ENCODE assay signal across 13 cellular contexts in genomic region chr15:96355561-96356129, GRCh38. TPM values are rescaled to one million over a fixed set of nuclear protein-coding genes. Genes with fewer than 3 reads are reported as not detected.
DNase-seq lines count a peak whose midpoint lies in the region; ATAC-seq, FAIRE-seq and TF ChIP-seq lines count a peak whose summit lies in the region.
"Had no signal": no experiment of that assay in that cellular context is flagged by ENCODE, and none has a peak within 500 bp of the region (broad histone marks: within the 10 kb centered on the region; RNA-seq: fewer than 3 reads in every experiment).

No MANE protein-coding gene starts in this region.

- H3K36me3 ChIP-seq in CD8-positive, alpha-beta memory T cell (ENCODE audit: insufficient read depth, low read length), result no peaks in the 10 kb centered on the region
- H3K36me3 ChIP-seq in astrocyte (ENCODE audit: insufficient read depth, low read length) (peaks cover 4% of the 10 kb centered on the region), gastrocnemius medialis (no peaks in the 10 kb centered on the region)

- H2AFZ ChIP-seq in astrocyte (ENCODE audit: low read depth, low read length), result no peak overlapping the region

- no peak for FAIRE-seq in astrocyte (lab: Jason Lieb, UNC)

- H3K4me3 Mint-ChIP-seq in CD8-positive, alpha-beta memory T cell, result peak overlapping the region in 4 of 7 donors; percentile 37 to 83 (median 82)
- no peak overlapping the region for H3K4me3 Mint-ChIP-seq in astrocyte (ENCODE audit: unreplicated experiment)

- H3K4me1 ChIP-seq in CD8-positive, alpha-beta memory T cell (ENCODE audit: insufficient read depth, low read length), result peaks cover 23% of the 10 kb centered on the region
- H3K4me1 ChIP-seq in astrocyte (ENCODE audit: insufficient read depth, low read length) (peaks cover 60% of the 10 kb centered on the region), gastrocnemius medialis (peaks cover 7 to 24% of the 10 kb centered on the region in 2 donors)

- TF ChIP-seq POLR2A in gastrocnemius medialis (IDR thresholded peaks at IDR 0.05) (no peak), erythroblast (IDR thresholded peaks at IDR 0.05; ENCODE audit: low read length) (no peak)

- peak overlapping the region; percentile 81 for H3K9ac ChIP-seq in astrocyte (ENCODE audit: low read length)

- H3K27me3 Mint-ChIP-seq in CD8-positive, alpha-beta memory T cell, result peaks cover 52 to 53% of the 10 kb centered on the region in 2 donors
- H3K27me3 Mint-ChIP-seq in astrocyte (ENCODE audit: low read depth, unreplicated experiment), result peaks cover 50% of the 10 kb centered on the region

- H3K9me3 ChIP-seq in CD8-positive, alpha-beta memory T cell (ENCODE audit: low read length), result no peaks in the 10 kb centered on the region
- no peaks in the 10 kb centered on the region for H3K9me3 ChIP-seq in astrocyte (ENCODE audit: insufficient read depth, low read depth, low read length)
- no peaks in the 10 kb centered on the region for H3K9me3 ChIP-seq in gastrocnemius medialis

- H3K27ac ChIP-seq in CD8-positive, alpha-beta memory T cell (ENCODE audit: low read depth, low read length), result no peak overlapping the region
- H3K27ac ChIP-seq in astrocyte (ENCODE audit: low read depth, low read length) (peak overlapping the region; percentile 34), gastrocnemius medialis (peak overlapping the region; percentile 55 to 96 (median 94))

- peaks cover 20 to 33% (median 29%) of the 10 kb centered on the region in 3 donors for H3K4me1 Mint-ChIP-seq in CD8-positive, alpha-beta memory T cell
- peaks cover 14% of the 10 kb centered on the region for H3K4me1 Mint-ChIP-seq in astrocyte (ENCODE audit: low read depth, unreplicated experiment)

- H3K27me3 ChIP-seq in CD8-positive, alpha-beta memory T cell (ENCODE audit: insufficient read depth, low read length, poor library complexity, severe bottlenecking), result peaks cover 66% of the 10 kb centered on the region
- H3K27me3 ChIP-seq in astrocyte (ENCODE audit: insufficient read depth, low read length) (no peaks in the 10 kb centered on the region), gastrocnemius medialis (peaks cover 30 to 45% (median 38%) of the 10 kb centered on the region in 3 donors)

- TF ChIP-seq CTCF in astrocyte (IDR thresholded peaks at IDR 0.05; ENCODE audit: insufficient read depth, low read depth, low read length), result no peak
- TF ChIP-seq CTCF in gastrocnemius medialis (IDR thresholded peaks at IDR 0.05 in 4 of 5, conservative IDR thresholded peaks at IDR 0.05 in 1 of 5), result no peak
- no peak for TF ChIP-seq CTCF in GM10266 (IDR thresholded peaks at IDR 0.05; ENCODE audit: control insufficient read depth, insufficient read depth, low read depth, missing control alignments)

- no peak for DNase-seq in CD8-positive, alpha-beta memory T cell
- DNase-seq in astrocyte (ENCODE audit: low read depth) (no peak), kidney tubule cell (ENCODE audit: low spot score) (peak; percentile 1), gastrocnemius medialis (no peak), erythroblast (lab: John Stamatoyannopoulos, UW) (no peak), GM10266 (ENCODE audit: extremely low spot score) (no peak), hypothalamus (lab: John Stamatoyannopoulos, UW) (no peak)
- DNase-seq: NCI-H187 treated with DMSO at 0.1 percent for 48 hours; stimulated activated CD4-positive, alpha-beta T cell treated with anti-CD3 and anti-CD28 coated beads, Interleukin-1b, Interleukin-23, amount 100 ng/mL, for 48 hours; stimulated activated CD8-positive, alpha-beta memory T cell treated with anti-CD3 and anti-CD28 coated beads, Interleukin-4, amount 100 ng/mL, for 48 hours; T-helper 1 cell had no signal

- H3K36me3 Mint-ChIP-seq in CD8-positive, alpha-beta memory T cell, result peaks cover 0 to 1% (median 0%) of the 10 kb centered on the region in 3 donors
- no peaks in the 10 kb centered on the region for H3K36me3 Mint-ChIP-seq in astrocyte (ENCODE audit: low read depth, unreplicated experiment)

- peak overlapping the region; percentile 93 for H3K4me2 ChIP-seq in astrocyte (ENCODE audit: low read length)

- in situ Hi-C loops in gastrocnemius medialis (cut with MboI; ENCODE audit: low sequenced_read_pairs in 4 of 4), result loop anchor here in 3 of 4 donors (10.0 to 25.0 kb wide), 4 partner anchors 229 to 1407 kb away; no protein-coding TSS in a partner anchor

- no peak for ATAC-seq in gastrocnemius medialis
- no peak for ATAC-seq in HG03442 (IDR thresholded peaks at IDR 0.05; ENCODE audit: unreplicated experiment)
- ATAC-seq: activated CD4-positive, CD25-positive, alpha-beta regulatory T cell treated with anti-CD3 and anti-CD28 coated beads, Interleukin-2, amount 50 U/mL, for 24 hours had no signal

- CTCF ChIA-PET in CD8-positive, alpha-beta memory T cell (lab: Charles Lee), result no interaction called here

- no peak overlapping the region for H3K27ac Mint-ChIP-seq in CD8-positive, alpha-beta memory T cell
- H3K27ac Mint-ChIP-seq in astrocyte (ENCODE audit: unreplicated experiment), result no peak overlapping the region

- peaks cover 5% of the 10 kb centered on the region for H4K20me1 ChIP-seq in astrocyte (ENCODE audit: insufficient read depth, low read length)

- intact Hi-C loops in gastrocnemius medialis (cut with DNase I; ENCODE audit: low total_unique reads), result loop anchor here (5.0 kb wide), 3 partner anchors 227 to 1402 kb away; no protein-coding TSS in a partner anchor

- H3K9me3 Mint-ChIP-seq in CD8-positive, alpha-beta memory T cell, result peaks cover 0 to 15% (median 11%) of the 10 kb centered on the region in 5 donors
- H3K9me3 Mint-ChIP-seq in astrocyte (ENCODE audit: unreplicated experiment), result peaks cover 3% of the 10 kb centered on the region

- H3K79me2 ChIP-seq in astrocyte (ENCODE audit: insufficient read depth, low read length), result peaks cover 51% of the 10 kb centered on the region

- POLR2A ChIA-PET in CD8-positive, alpha-beta memory T cell (lab: Charles Lee), result no interaction called here

- H3K4me3 ChIP-seq in CD8-positive, alpha-beta memory T cell (ENCODE audit: low read length), result no peak overlapping the region
- H3K4me3 ChIP-seq in astrocyte (ENCODE audit: insufficient read depth, low read depth, low read length) (no peak overlapping the region), gastrocnemius medialis (no peak overlapping the region)

RNA-seq across cellular contexts. Expression of gene NR2F2, which starts 25.1 kb away (rescaled TPM):
- total RNA-seq in CD8-positive, alpha-beta memory T cell, result not detected
- not detected for polyA plus RNA-seq in CD8-positive, alpha-beta memory T cell
- total RNA-seq in astrocyte (59.0 and 75.8 TPM in 2 replicates), gastrocnemius medialis (10 to 100 TPM in 1 of 4 donors, 1 to 10 TPM in 3; 4.3 to 14.6 (median 9.3) TPM)

Comparison
In these comparisons a context has a peak if more than half of its experiments do, and no peak if none do; other contexts are left out.
1. RNA of gene NR2F2, which starts 25.1 kb away (total RNA-seq): 59.0 to 75.8 TPM in astrocyte and 4.3 to 14.6 TPM in gastrocnemius medialis; not detected in CD8-positive, alpha-beta memory T cell; every median in the first group is over 4 times any median in the second.